1 cellular context compared by ENCODE assay signal in the genomic region with DNA sequence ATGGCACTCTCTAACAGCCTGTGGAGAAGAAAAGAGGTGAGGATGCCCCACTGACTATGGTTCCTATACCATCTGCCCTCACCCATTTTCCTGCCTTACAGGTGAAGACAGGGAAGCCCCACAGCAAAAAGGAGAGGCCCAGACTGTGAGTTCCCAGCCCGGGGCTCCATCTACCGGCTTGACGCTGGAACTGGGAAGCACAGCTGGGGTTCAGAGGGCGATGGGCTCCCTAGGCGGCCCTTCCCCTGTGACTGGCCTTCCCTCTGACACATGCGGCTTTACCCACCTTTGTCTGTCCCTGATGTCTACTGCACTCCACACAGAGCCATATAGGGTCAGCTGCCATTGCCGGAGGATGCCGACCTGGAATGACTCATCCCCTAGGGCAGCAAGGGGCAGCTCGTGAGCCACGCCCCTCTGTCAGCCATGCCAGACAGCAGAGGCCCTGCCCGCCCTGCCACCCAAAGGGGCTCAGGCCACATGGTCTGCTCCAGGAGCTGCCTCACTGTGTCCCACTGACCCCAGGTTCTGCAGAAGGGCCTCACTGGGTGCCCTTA.
A peak's percentile ranks its signal among the peaks of the same experiment; 100 is the strongest.
TF ChIP-seq lines count a peak whose summit lies in the region.

No MANE protein-coding gene starts in this region.

TF ChIP-seq in HepG2, 621 proteins besides CTCF, POLR2A, EP300 and RAD21:
- TF ChIP-seq, protein P1, sequence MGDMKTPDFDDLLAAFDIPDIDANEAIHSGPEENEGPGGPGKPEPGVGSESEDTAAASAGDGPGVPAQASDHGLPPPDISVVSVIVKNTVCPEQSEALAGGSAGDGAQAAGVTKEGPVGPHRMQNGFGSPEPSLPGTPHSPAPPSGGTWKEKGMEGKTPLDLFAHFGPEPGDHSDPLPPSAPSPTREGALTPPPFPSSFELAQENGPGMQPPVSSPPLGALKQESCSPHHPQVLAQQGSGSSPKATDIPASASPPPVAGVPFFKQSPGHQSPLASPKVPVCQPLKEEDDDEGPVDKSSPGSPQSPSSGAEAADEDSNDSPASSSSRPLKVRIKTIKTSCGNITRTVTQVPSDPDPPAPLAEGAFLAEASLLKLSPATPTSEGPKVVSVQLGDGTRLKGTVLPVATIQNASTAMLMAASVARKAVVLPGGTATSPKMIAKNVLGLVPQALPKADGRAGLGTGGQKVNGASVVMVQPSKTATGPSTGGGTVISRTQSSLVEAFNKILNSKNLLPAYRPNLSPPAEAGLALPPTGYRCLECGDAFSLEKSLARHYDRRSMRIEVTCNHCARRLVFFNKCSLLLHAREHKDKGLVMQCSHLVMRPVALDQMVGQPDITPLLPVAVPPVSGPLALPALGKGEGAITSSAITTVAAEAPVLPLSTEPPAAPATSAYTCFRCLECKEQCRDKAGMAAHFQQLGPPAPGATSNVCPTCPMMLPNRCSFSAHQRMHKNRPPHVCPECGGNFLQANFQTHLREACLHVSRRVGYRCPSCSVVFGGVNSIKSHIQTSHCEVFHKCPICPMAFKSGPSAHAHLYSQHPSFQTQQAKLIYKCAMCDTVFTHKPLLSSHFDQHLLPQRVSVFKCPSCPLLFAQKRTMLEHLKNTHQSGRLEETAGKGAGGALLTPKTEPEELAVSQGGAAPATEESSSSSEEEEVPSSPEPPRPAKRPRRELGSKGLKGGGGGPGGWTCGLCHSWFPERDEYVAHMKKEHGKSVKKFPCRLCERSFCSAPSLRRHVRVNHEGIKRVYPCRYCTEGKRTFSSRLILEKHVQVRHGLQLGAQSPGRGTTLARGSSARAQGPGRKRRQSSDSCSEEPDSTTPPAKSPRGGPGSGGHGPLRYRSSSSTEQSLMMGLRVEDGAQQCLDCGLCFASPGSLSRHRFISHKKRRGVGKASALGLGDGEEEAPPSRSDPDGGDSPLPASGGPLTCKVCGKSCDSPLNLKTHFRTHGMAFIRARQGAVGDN (CRISPR knock-in tag; IDR thresholded peaks at IDR 0.05), result peak; percentile 32; the same call in 1 of the 2 replicates
- TF ChIP-seq SAP130 (CRISPR knock-in tag; IDR thresholded peaks at IDR 0.05; ENCODE audit: low read depth), result peak; percentile 39
- TF ChIP-seq, protein P2, sequence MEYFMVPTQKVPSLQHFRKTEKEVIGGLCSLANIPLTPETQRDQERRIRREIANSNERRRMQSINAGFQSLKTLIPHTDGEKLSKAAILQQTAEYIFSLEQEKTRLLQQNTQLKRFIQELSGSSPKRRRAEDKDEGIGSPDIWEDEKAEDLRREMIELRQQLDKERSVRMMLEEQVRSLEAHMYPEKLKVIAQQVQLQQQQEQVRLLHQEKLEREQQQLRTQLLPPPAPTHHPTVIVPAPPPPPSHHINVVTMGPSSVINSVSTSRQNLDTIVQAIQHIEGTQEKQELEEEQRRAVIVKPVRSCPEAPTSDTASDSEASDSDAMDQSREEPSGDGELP (IDR thresholded peaks at IDR 0.05; ENCODE audit: borderline replicate concordance, low read depth), result peak; percentile 51; the same call in 1 of the 2 replicates
- peak; percentile 40 for TF ChIP-seq STAG1 (CRISPR knock-in tag; IDR thresholded peaks at IDR 0.05)
- TF ChIP-seq ZFY (CRISPR knock-in tag; IDR thresholded peaks at IDR 0.05), result 0 out of 2 replicates have a peak, but pooled peaks have one; percentile 17
- peak; percentile 22; the same call in 1 of the 2 replicates for TF ChIP-seq FOSL2 (CRISPR knock-in tag; IDR thresholded peaks at IDR 0.05)
TF ChIP-seq in HepG2: peak in this region for 6; not testable (repeated sequence) for 615.
